ENCODE assay signal across 8 cellular contexts in genomic region chr9:83957029-83957513, GRCh38. TPM values are rescaled to one million over a fixed set of nuclear protein-coding genes. Genes with fewer than 3 reads are reported as not detected.
A peak's percentile ranks its signal among the peaks of the same experiment; 100 is the strongest.
DNase-seq lines count a peak whose midpoint lies in the region; ATAC-seq, FAIRE-seq and TF ChIP-seq lines count a peak whose summit lies in the region.

No MANE protein-coding gene starts in this region.

- peaks cover 0 to 5% of the 10 kb centered on the region in 2 experiments; a peak in 1 of 4 replicates for H3K36me3 ChIP-seq in GM12878 (ENCODE audit: control insufficient read depth in 2 of 2, insufficient read depth in 2 of 2, low read length in 1 of 2)

- CTCF ChIA-PET in AG04449 (lab: Yijun Ruan, JAX) (interaction anchor here (1.0 to 1.1 kb wide), 2 partner anchors 10 to 304 kb away, joined by 3 to 4 read pairs; no protein-coding TSS in a partner anchor), GM12878 (lab: Yijun Ruan, JAX) (no interaction called here), HEK293T (lab: Yijun Ruan, JAX) (no interaction called here)

- H3K27me3 ChIP-seq in GM12878 (replicated peaks in 1 of 2; ENCODE audit: control insufficient read depth in 2 of 2, insufficient read depth in 2 of 2, low read length in 1 of 2) (no peaks in the 10 kb centered on the region), mononuclear cell (ENCODE audit: insufficient read depth, low read length) (no peaks in the 10 kb centered on the region)

- WGBS in GM12878 (ENCODE audit: insufficient coverage, insufficient replicate concordance, low lambda C conversion rate, missing lambda C conversion rate) = 55% methylated on average over 12 of the region's 12 CpGs

- H3K4me2 ChIP-seq in GM12878 (ENCODE audit: control insufficient read depth, insufficient read depth) = peak overlapping the region; percentile 98

- RAD21 ChIA-PET in GM12878 (lab: Charles Lee; ENCODE audit: unreplicated experiment) = no interaction called here

- H3K27ac Mint-ChIP-seq in HFFc6 = peak overlapping the region; percentile 71; the same call in 1 of the 2 replicates

- TF ChIP-seq POLR2A in GM12878 (IDR thresholded peaks at IDR 0.05; ENCODE audit: low read depth, low read length) = no peak

- peak overlapping the region; percentile 80; the same call in 1 of the 2 replicates for H3K9ac ChIP-seq in GM12878 (ENCODE audit: control insufficient read depth, insufficient read depth, low read length)

- no peaks in the 10 kb centered on the region for H4K20me1 ChIP-seq in GM12878 (ENCODE audit: control insufficient read depth, insufficient read depth)

- H2AFZ ChIP-seq in GM12878 (ENCODE audit: control insufficient read depth, low read depth, low read length) = peak overlapping the region; percentile 91

- H3K4me3 Mint-ChIP-seq in HFFc6 = peak overlapping the region; percentile 84

- in situ Hi-C loops in GM12878 (cut with MboI) = no loop called here

- FAIRE-seq in GM12878 (lab: Jason Lieb, UNC) = no peak

- TSS peak; percentile 91 for BruUV-seq in GM12878 (replicated peaks; lab: Mats Ljungman, UMichigan)

- H3K4me1 ChIP-seq in GM12878 (ENCODE audit: control insufficient read depth, insufficient read depth, low read length) = no peaks in the 10 kb centered on the region
- peaks cover 15% of the 10 kb centered on the region for H3K4me1 ChIP-seq in mononuclear cell (ENCODE audit: insufficient read depth, low read length)

- H3K4me3 ChIP-seq in AG04449 (ENCODE audit: low read depth, low read length) (peak overlapping the region; percentile 60), GM12878 (peak overlapping the region; percentile 85), mononuclear cell (ENCODE audit: low read length) (peak overlapping the region; percentile 91)

- POLR2A ChIA-PET in AG04449 (lab: Yijun Ruan, JAX) = no interaction called here
- POLR2A ChIA-PET in GM12878 (lab: Charles Lee) = interaction anchor here (1.0 to 1.5 kb wide), 2 partner anchors 22 to 23 kb away, joined by 3 to 5 read pairs; partner anchors contain the start of genes HNRNPK and RMI1
- POLR2A ChIA-PET in HEK293T (lab: Yijun Ruan, JAX) = interaction anchor here (1.0 kb wide), 1 partner anchor 334 kb away, joined by 3 read pairs; the partner anchor contains the start of gene IDNK

- intact Hi-C loops in GM12878 (cut with micrococcal nuclease; ENCODE audit: unreplicated experiment) = no loop called here

- SMC1A ChIA-PET in GM12878 (lab: Charles Lee; ENCODE audit: uncharacterized antibody, unreplicated experiment) = no interaction called here

- no peak for TF ChIP-seq CTCF in AG04449 (IDR thresholded peaks at IDR 0.05; ENCODE audit: insufficient read depth, low read length, missing control alignments)
- no peak for TF ChIP-seq CTCF in HFFc6 (IDR thresholded peaks at IDR 0.05)
- TF ChIP-seq CTCF in GM12878 (IDR thresholded peaks at IDR 0.05 in 2 of 3, conservative IDR thresholded peaks at IDR 0.05 in 1 of 3; ENCODE audit: control insufficient read depth in 2 of 3, extremely low read depth in 1 of 3, insufficient read depth in 1 of 3, low read depth in 3 of 3, low read length in 3 of 3) = no peak

- no peak overlapping the region for H3K27ac ChIP-seq in GM12878 (ENCODE audit: control insufficient read depth, insufficient read depth)

- DNase-seq in AG04449 (ENCODE audit: low read depth, low spot score) (no peak), HFFc6 (no peak), GM12878 (ENCODE audit: low read depth, low spot score) (no peak), HPDE6-E6E7 (ENCODE audit: extremely low spot score) (no peak), HEK293T (ENCODE audit: extremely low spot score) (no peak), GF-D8 (lab: John Stamatoyannopoulos, UW) (no peak), DMS153 treated with DMSO at 0.1 percent for 48 hours (lab: John Stamatoyannopoulos, UW; ENCODE audit: unreplicated experiment) (no peak)

- no peaks in the 10 kb centered on the region for H3K9me3 ChIP-seq in GM12878 (replicated peaks; ENCODE audit: control insufficient read depth, insufficient read depth, low read length)
- no peaks in the 10 kb centered on the region for H3K9me3 ChIP-seq in mononuclear cell (ENCODE audit: low read depth, low read length)

- H3K79me2 ChIP-seq in GM12878 (ENCODE audit: control insufficient read depth, insufficient read depth, low read length) = no peaks in the 10 kb centered on the region; the same call in 1 of the 2 replicates

- TF ChIP-seq RAD21 in GM12878 (IDR thresholded peaks at IDR 0.05; ENCODE audit: insufficient read depth, low read depth, low read length) = no peak

- ATAC-seq in GM12878 = no peak

- H3K4me1 Mint-ChIP-seq in HFFc6 (ENCODE audit: low read depth) = peaks cover 27% of the 10 kb centered on the region

- H3K9me3 Mint-ChIP-seq in HFFc6 = no peaks in the 10 kb centered on the region

- no peak for TF ChIP-seq EP300 in GM12878 (IDR thresholded peaks at IDR 0.05; ENCODE audit: borderline replicate concordance in 1 of 2, control insufficient read depth in 1 of 2, low read depth in 2 of 2, low read length in 2 of 2)

- no peaks in the 10 kb centered on the region for H3K36me3 Mint-ChIP-seq in HFFc6 (ENCODE audit: low read depth)

- peaks cover 4% of the 10 kb centered on the region for H3K27me3 Mint-ChIP-seq in HFFc6 (ENCODE audit: insufficient read depth)

TF ChIP-seq in GM12878, 131 proteins besides CTCF, POLR2A, EP300 and RAD21 (continues in another document):
- no peak for TF ChIP-seq RAD51 (IDR thresholded peaks at IDR 0.05)
- no peak for TF ChIP-seq TCF7 (IDR thresholded peaks at IDR 0.05; ENCODE audit: borderline replicate concordance)
- no peak for TF ChIP-seq RUNX3 (IDR thresholded peaks at IDR 0.05; ENCODE audit: low read length)

TF ChIP-seq in HEK293T, 16 proteins besides CTCF, POLR2A, EP300 and RAD21 (continues in another document):
- TF ChIP-seq BHLHE40 (IDR thresholded peaks at IDR 0.05; ENCODE audit: borderline replicate concordance) (no peak), L3MBTL2 (conservative IDR thresholded peaks at IDR 0.05) (no peak)

RNA-seq across cellular contexts. Expression of gene HNRNPK, which starts 22.9 kb away (rescaled TPM):
- 100 to 1,000 TPM; 520 to 678 (median 632) TPM for total RNA-seq in HFFc6 (2021; fragmentation: NEBNext Ultra II Directional; extraction: Animal tissue kit (Norgen Biotek cat#: 25700))
- 352 and 386 TPM in 2 replicates for total RNA-seq in GM12878 (2013; cell fraction: nucleolus; rRNA removed)
- total RNA-seq in GM12878 (2014; rRNA removed) (664 and 711 TPM in 2 replicates), GM12878 (2014; rRNA removed; fragmentation: Illumina TruSeq; extraction: Trizol) (640 and 686 TPM in 2 replicates), GM12878 (2021) (605 and 619 TPM in 2 replicates), mononuclear cell (660 TPM)
- 245 TPM for polyA plus RNA-seq in GM12878 (2011; ENCODE audit: low read depth)
- polyA plus RNA-seq in GM12878 (2011; rRNA removed) (695 and 757 TPM in 2 replicates), GM12878 (2014; fragmentation: Illumina TruSeq; extraction: Trizol) (970 and 993 TPM in 2 replicates), GM12878 (2014; fragmentation: Nextera tagmentation; extraction: Ambion mirVana) (100 to 1,000 TPM; 235 to 307 TPM), GM12878 (2014; rRNA removed) (793 and 882 TPM in 2 replicates), GM12878 (2016; fragmentation: Nextera tagmentation; extraction: Ambion mirVana) (100 to 1,000 TPM; 558 to 640 TPM)
- polyA plus RNA-seq in GM12878 (2011; cell fraction: cytosol; rRNA removed) = 501 and 525 TPM in 2 replicates
- polyA plus RNA-seq in GM12878 (2011; cell fraction: nucleus; rRNA removed) = 615 and 749 TPM in 2 replicates
- polyA plus RNA-seq in GM12878 (2012) = 411 and 414 TPM in 2 replicates
- polyA minus RNA-seq in GM12878 (2011; rRNA and poly(A)+ RNA removed) = 551 and 631 TPM in 2 replicates
- 264 and 321 TPM in 2 replicates for polyA minus RNA-seq in GM12878 (2011; cell fraction: cytosol; rRNA and poly(A)+ RNA removed)
- polyA minus RNA-seq in GM12878 (2011; cell fraction: nucleus; rRNA and poly(A)+ RNA removed) = 507 and 785 TPM in 2 replicates

RNA-seq across cellular contexts. Expression of gene RMI1, which starts 23.5 kb away (rescaled TPM):
- total RNA-seq in HFFc6 (2021; fragmentation: NEBNext Ultra II Directional; extraction: Animal tissue kit (Norgen Biotek cat#: 25700)) = 10 to 100 TPM in 5 of 6 experiments, 1 to 10 TPM in 1; 8.2 to 13.4 (median 12.2) TPM
- total RNA-seq in GM12878 (2013; cell fraction: nucleolus; rRNA removed) = 10.0 and 11.8 TPM in 2 replicates
- total RNA-seq in GM12878 (2014; rRNA removed) (5.8 and 7.0 TPM in 2 replicates), GM12878 (2014; rRNA removed; fragmentation: Illumina TruSeq; extraction: Trizol) (22.5 and 22.9 TPM in 2 replicates), GM12878 (2021) (18.0 and 19.4 TPM in 2 replicates), mononuclear cell (1.9 TPM)
- polyA plus RNA-seq in GM12878 (2011; ENCODE audit: low read depth) = 2.4 TPM
- polyA plus RNA-seq in GM12878 (2011; rRNA removed) (3.6 and 4.9 TPM in 2 replicates), GM12878 (2014; fragmentation: Illumina TruSeq; extraction: Trizol) (27.4 and 32.6 TPM in 2 replicates), GM12878 (2014; fragmentation: Nextera tagmentation; extraction: Ambion mirVana) (10 to 100 TPM; 12.0 to 12.8 TPM), GM12878 (2014; rRNA removed) (7.8 and 8.5 TPM in 2 replicates), GM12878 (2016; fragmentation: Nextera tagmentation; extraction: Ambion mirVana) (10 to 100 TPM; 28.4 to 34.1 TPM)
- polyA plus RNA-seq in GM12878 (2011; cell fraction: cytosol; rRNA removed) = 1.7 and 2.8 TPM in 2 replicates
- 2.1 and 3.6 TPM in 2 replicates for polyA plus RNA-seq in GM12878 (2011; cell fraction: nucleus; rRNA removed)
- 5.1 and 8.7 TPM in 2 replicates for polyA plus RNA-seq in GM12878 (2012)
- polyA minus RNA-seq in GM12878 (2011; rRNA and poly(A)+ RNA removed) = 4.3 and 8.5 TPM in 2 replicates
- polyA minus RNA-seq in GM12878 (2011; cell fraction: cytosol; rRNA and poly(A)+ RNA removed) = 5.8 and 6.0 TPM in 2 replicates
- 1.3 and 2.2 TPM in 2 replicates for polyA minus RNA-seq in GM12878 (2011; cell fraction: nucleus; rRNA and poly(A)+ RNA removed)

RNA-seq across cellular contexts. Expression of gene KIF27, which starts 35.8 kb away (rescaled TPM):
- 1 to 10 TPM in 5 of 6 experiments, under 1 TPM in 1; 0.99 to 2.0 (median 1.2) TPM for total RNA-seq in HFFc6 (2021; fragmentation: NEBNext Ultra II Directional; extraction: Animal tissue kit (Norgen Biotek cat#: 25700))
- 15.8 and 16.4 TPM in 2 replicates for total RNA-seq in GM12878 (2013; cell fraction: nucleolus; rRNA removed)
- total RNA-seq in GM12878 (2014; rRNA removed) (0.96 and 1.3 TPM in 2 replicates), GM12878 (2014; rRNA removed; fragmentation: Illumina TruSeq; extraction: Trizol) (2.8 and 3.3 TPM in 2 replicates), GM12878 (2021) (1.4 and 2.2 TPM in 2 replicates), mononuclear cell (6.4 TPM)
- 0.93 TPM for polyA plus RNA-seq in GM12878 (2011; ENCODE audit: low read depth)
- polyA plus RNA-seq in GM12878 (2011; rRNA removed) (1.1 and 2.8 TPM in 2 replicates), GM12878 (2014; fragmentation: Illumina TruSeq; extraction: Trizol) (1.6 and 2.0 TPM in 2 replicates), GM12878 (2014; fragmentation: Nextera tagmentation; extraction: Ambion mirVana) (under 1 TPM; 0.64 to 0.92 TPM), GM12878 (2014; rRNA removed) (0.72 and 0.96 TPM in 2 replicates), GM12878 (2016; fragmentation: Nextera tagmentation; extraction: Ambion mirVana) (1 to 10 TPM; 1.6 to 1.7 TPM)
- polyA plus RNA-seq in GM12878 (2011; cell fraction: cytosol; rRNA removed) = 0.39 and 0.50 TPM in 2 replicates
- polyA plus RNA-seq in GM12878 (2011; cell fraction: nucleus; rRNA removed) = 1.6 and 2.1 TPM in 2 replicates
- polyA plus RNA-seq in GM12878 (2012) = 0.68 and 1.3 TPM in 2 replicates
- 1.8 and 2.6 TPM in 2 replicates for polyA minus RNA-seq in GM12878 (2011; rRNA and poly(A)+ RNA removed)
- polyA minus RNA-seq in GM12878 (2011; cell fraction: cytosol; rRNA and poly(A)+ RNA removed) = 0.73 and 0.80 TPM in 2 replicates
- 1.6 and 3.0 TPM in 2 replicates for polyA minus RNA-seq in GM12878 (2011; cell fraction: nucleus; rRNA and poly(A)+ RNA removed)
